1 cellular context compared by ENCODE assay signal in the genomic region with DNA sequence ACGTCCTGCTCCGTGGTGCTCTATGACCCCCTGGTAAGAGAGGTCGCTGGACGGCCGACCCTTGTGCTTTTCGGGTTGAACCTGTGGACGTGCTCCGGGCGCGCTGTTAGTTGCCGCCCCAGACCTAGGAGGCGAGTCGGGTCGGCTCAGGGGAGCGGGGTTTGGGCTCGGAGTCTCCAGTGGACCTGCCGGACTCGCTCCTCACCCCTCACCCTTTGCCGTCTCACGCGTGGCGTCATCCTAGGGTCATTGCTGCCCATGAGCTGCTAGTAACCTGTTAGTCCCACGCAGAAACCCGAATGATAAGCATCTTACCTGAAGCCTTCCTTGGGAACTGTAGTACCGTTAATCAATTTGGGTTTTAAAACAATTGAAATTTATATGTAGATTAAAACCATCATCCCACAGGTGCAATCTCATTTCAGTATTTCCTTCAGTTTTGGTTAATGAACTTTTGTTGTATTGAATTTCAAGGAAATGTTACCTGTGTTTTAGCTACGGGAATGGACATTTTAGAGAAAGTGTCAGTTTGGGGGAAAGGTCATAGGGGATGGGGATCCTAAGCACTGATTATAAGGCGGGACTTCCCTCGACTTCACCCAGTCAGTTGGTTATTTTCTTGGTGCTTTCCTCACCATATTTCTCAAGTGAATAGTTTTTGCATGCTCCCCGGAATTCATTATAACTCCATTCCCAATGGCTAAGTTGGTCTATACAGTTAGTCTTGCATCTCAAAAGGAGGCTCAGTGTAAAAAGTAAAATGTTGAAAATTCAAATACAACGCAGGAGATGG.
TF ChIP-seq lines count a peak whose summit lies in the region.

No MANE protein-coding gene starts in this region.

TF ChIP-seq in IMR-90, 13 proteins besides CTCF, POLR2A, EP300 and RAD21 (continued from another document):
- TF ChIP-seq, protein P1, sequence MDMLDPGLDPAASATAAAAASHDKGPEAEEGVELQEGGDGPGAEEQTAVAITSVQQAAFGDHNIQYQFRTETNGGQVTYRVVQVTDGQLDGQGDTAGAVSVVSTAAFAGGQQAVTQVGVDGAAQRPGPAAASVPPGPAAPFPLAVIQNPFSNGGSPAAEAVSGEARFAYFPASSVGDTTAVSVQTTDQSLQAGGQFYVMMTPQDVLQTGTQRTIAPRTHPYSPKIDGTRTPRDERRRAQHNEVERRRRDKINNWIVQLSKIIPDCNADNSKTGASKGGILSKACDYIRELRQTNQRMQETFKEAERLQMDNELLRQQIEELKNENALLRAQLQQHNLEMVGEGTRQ (IDR thresholded peaks at IDR 0.05; ENCODE audit: low read depth, low read length): no peak
- TF ChIP-seq CEBPB (IDR thresholded peaks at IDR 0.05; ENCODE audit: low read depth, low read length) (no peak), FOS (IDR thresholded peaks at IDR 0.05; ENCODE audit: low read depth, low read length) (no peak), MXI1 (IDR thresholded peaks at IDR 0.05; ENCODE audit: borderline replicate concordance, low read depth, low read length) (no peak), BHLHE40 (IDR thresholded peaks at IDR 0.05; ENCODE audit: low read depth, low read length) (no peak), NFE2L2 (IDR thresholded peaks at IDR 0.05; ENCODE audit: low read depth, low read length) (no peak), RFX5 (IDR thresholded peaks at IDR 0.05; ENCODE audit: low read depth, low read length) (no peak)
- TF ChIP-seq, protein P2, sequence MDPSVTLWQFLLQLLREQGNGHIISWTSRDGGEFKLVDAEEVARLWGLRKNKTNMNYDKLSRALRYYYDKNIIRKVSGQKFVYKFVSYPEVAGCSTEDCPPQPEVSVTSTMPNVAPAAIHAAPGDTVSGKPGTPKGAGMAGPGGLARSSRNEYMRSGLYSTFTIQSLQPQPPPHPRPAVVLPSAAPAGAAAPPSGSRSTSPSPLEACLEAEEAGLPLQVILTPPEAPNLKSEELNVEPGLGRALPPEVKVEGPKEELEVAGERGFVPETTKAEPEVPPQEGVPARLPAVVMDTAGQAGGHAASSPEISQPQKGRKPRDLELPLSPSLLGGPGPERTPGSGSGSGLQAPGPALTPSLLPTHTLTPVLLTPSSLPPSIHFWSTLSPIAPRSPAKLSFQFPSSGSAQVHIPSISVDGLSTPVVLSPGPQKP (IDR thresholded peaks at IDR 0.05; ENCODE audit: borderline replicate concordance, low read depth, low read length): no peak
